ENCODE assay signal across 19 cellular contexts in genomic region chr1:7572654-7573152, GRCh38.
DNase-seq lines count a peak whose midpoint lies in the region; ATAC-seq and TF ChIP-seq lines count a peak whose summit lies in the region.
"Had no signal": no experiment of that assay in that cellular context is flagged by ENCODE, and none has a peak within 500 bp of the region (broad histone marks: within the 10 kb centered on the region; RNA-seq: fewer than 3 reads in every experiment).

No MANE protein-coding gene starts in this region.

- no peaks in the 10 kb centered on the region for H3K9me3 ChIP-seq in Peyer's patch
- no peaks in the 10 kb centered on the region for H3K9me3 ChIP-seq in stomach
- H3K9me3 ChIP-seq: neutrophil, sigmoid colon had no signal

- peaks cover 0 to 9% (median 3%) of the 10 kb centered on the region in 4 donors for H3K4me1 ChIP-seq in Peyer's patch
- H3K4me1 ChIP-seq in stomach: peaks cover 18 to 39% (median 31%) of the 10 kb centered on the region in 4 donors
- H3K4me1 ChIP-seq: sigmoid colon had no signal

- DNase-seq in HPDE6-E6E7 (ENCODE audit: extremely low spot score) (peak; percentile 37), Peyer's patch (peak in 2 of 3 donors; percentile 77 to 81), stomach (peak; percentile 53), progenitor cell of endocrine pancreas (ENCODE audit: low spot score, unreplicated experiment) (no peak), activated T-cell treated with anti-CD3 and anti-CD28 coated beads for 4 hours (no peak)
- no peak for DNase-seq in stimulated activated naive CD4-positive, alpha-beta T cell treated with Interleukin-2 at 50 U/mL for 16 hours (lab: John Stamatoyannopoulos, UW)
- DNase-seq: activated naive CD8-positive, alpha-beta T cell treated with anti-CD3 and anti-CD28 coated beads, Interleukin-2, amount 10 ng/mL, durations not matched to agents 7 days and 5 days; effector CD4-positive, alpha-beta T cell; hypothalamus; kidney glomerular epithelial cell; NCI-H1417; NK-92 treated with Interleukin-12 subunit alpha and Interleukin-12 subunit beta, amount 100 ng/mL, for 24 hours; sigmoid colon; stimulated activated CD4-positive, alpha-beta T cell treated with anti-CD3 and anti-CD28 coated beads, Interleukin-2, amount 100 ng/mL, for 48 hours; T-helper 1 cell had no signal

- no peak overlapping the region for H3K4me3 Mint-ChIP-seq in progenitor cell of endocrine pancreas (ENCODE audit: low read depth)
- H3K4me3 Mint-ChIP-seq: activated naive CD8-positive, alpha-beta T cell treated with anti-CD3 and anti-CD28 coated beads, Interleukin-2, amount 10 ng/mL, durations not matched to agents 7 days and 5 days; B cell; WTC11 had no signal

- TF ChIP-seq POLR2A in Peyer's patch (IDR thresholded peaks at IDR 0.05) (no peak), stomach (IDR thresholded peaks at IDR 0.05) (no peak)

- TF ChIP-seq EP300 in stomach (IDR thresholded peaks at IDR 0.05): no peak

- intact Hi-C loops in stomach (cut with DNase I; ENCODE audit: low total_unique reads): no loop called here

- no peaks in the 10 kb centered on the region for H3K36me3 Mint-ChIP-seq in progenitor cell of endocrine pancreas (ENCODE audit: insufficient read depth)
- H3K36me3 Mint-ChIP-seq: activated naive CD8-positive, alpha-beta T cell treated with anti-CD3 and anti-CD28 coated beads, Interleukin-2, amount 10 ng/mL, durations not matched to agents 7 days and 5 days; WTC11 had no signal

- H3K27me3 Mint-ChIP-seq in progenitor cell of endocrine pancreas: no peaks in the 10 kb centered on the region
- H3K27me3 Mint-ChIP-seq: activated naive CD8-positive, alpha-beta T cell treated with anti-CD3 and anti-CD28 coated beads, Interleukin-2, amount 10 ng/mL, durations not matched to agents 7 days and 5 days had no signal

- no peak overlapping the region for H3K4me3 ChIP-seq in Peyer's patch
- no peak overlapping the region for H3K4me3 ChIP-seq in stomach
- H3K4me3 ChIP-seq: sigmoid colon had no signal

- no peaks in the 10 kb centered on the region for H3K9me3 Mint-ChIP-seq in progenitor cell of endocrine pancreas (ENCODE audit: low read depth)
- H3K9me3 Mint-ChIP-seq: activated naive CD8-positive, alpha-beta T cell treated with anti-CD3 and anti-CD28 coated beads, Interleukin-2, amount 10 ng/mL, durations not matched to agents 7 days and 5 days had no signal

- H3K27ac Mint-ChIP-seq in progenitor cell of endocrine pancreas: no peak overlapping the region
- H3K27ac Mint-ChIP-seq: activated naive CD8-positive, alpha-beta T cell treated with anti-CD3 and anti-CD28 coated beads, Interleukin-2, amount 10 ng/mL, durations not matched to agents 7 days and 5 days; B cell; WTC11 had no signal

- 18 to 41% (median 33%) methylated on average over 5 of the region's 5 CpGs for WGBS in stomach, 5 donors

- H3K27ac ChIP-seq in Peyer's patch: peak overlapping the region in 1 of 4 donors; percentile 60
- peak overlapping the region in 4 of 5 donors; percentile 18 to 80 (median 76) for H3K27ac ChIP-seq in stomach
- H3K27ac ChIP-seq: neutrophil, sigmoid colon had no signal

- H3K4me1 Mint-ChIP-seq in progenitor cell of endocrine pancreas (ENCODE audit: low read depth): no peaks in the 10 kb centered on the region
- H3K4me1 Mint-ChIP-seq: activated naive CD8-positive, alpha-beta T cell treated with anti-CD3 and anti-CD28 coated beads, Interleukin-2, amount 10 ng/mL, durations not matched to agents 7 days and 5 days; B cell; WTC11 had no signal

- H3K36me3 ChIP-seq in Peyer's patch (no peaks in the 10 kb centered on the region), stomach (no peaks in the 10 kb centered on the region)
- H3K36me3 ChIP-seq: neutrophil, sigmoid colon had no signal

- H3K27me3 ChIP-seq in Peyer's patch: no peaks in the 10 kb centered on the region
- no peaks in the 10 kb centered on the region for H3K27me3 ChIP-seq in stomach
- H3K27me3 ChIP-seq: neutrophil, sigmoid colon had no signal

- peak; percentile 58 for ATAC-seq in esophagus mucosa
- ATAC-seq: WTC11 had no signal

- TF ChIP-seq CTCF in Peyer's patch (IDR thresholded peaks at IDR 0.05): no peak
- TF ChIP-seq CTCF in stomach (IDR thresholded peaks at IDR 0.05): no peak
- TF ChIP-seq CTCF in progenitor cell of endocrine pancreas (IDR thresholded peaks at IDR 0.05; ENCODE audit: unreplicated experiment): no peak

Comparison
In these comparisons a context has a peak if more than half of its experiments do, and no peak if none do; other contexts are left out.
1. DNase-seq: peak in HPDE6-E6E7 (single experiment), Peyer's patch (2 of 3) and stomach (single experiment); none in stimulated activated naive CD4-positive, alpha-beta T cell treated with Interleukin-2 at 50 U/mL for 16 hours (single experiment), progenitor cell of endocrine pancreas (single experiment) and activated T-cell treated with anti-CD3 and anti-CD28 coated beads for 4 hours (single experiment).